Comparison of ENCODE assay signal across 24 cellular contexts in genomic region chr3:172697558-172697957, GRCh38.
"Had no signal": no experiment of that assay in that cellular context is flagged by ENCODE, and none has a peak within 500 bp of the region (broad histone marks: within the 10 kb centered on the region; RNA-seq: fewer than 3 reads in every experiment).

No MANE protein-coding gene starts in this region.

- DNase-seq: activated CD4-positive, alpha-beta memory T cell treated with anti-CD3 and anti-CD28 coated beads for 36 hours; activated CD4-positive, alpha-beta T cell treated with anti-CD3 and anti-CD28 coated beads, Interleukin-2, amount 10 ng/mL, durations not matched to agents 7 days and 5 days; activated CD4-positive, CD25-positive, alpha-beta regulatory T cell; activated CD8-positive, alpha-beta memory T cell treated with anti-CD3 and anti-CD28 coated beads for 24 hours; activated effector memory CD4-positive, alpha-beta T cell treated with anti-CD3 and anti-CD28 coated beads, Interleukin-2, amount 50 U/mL, for 16 hours; activated naive CD4-positive, alpha-beta T cell treated with anti-CD3 and anti-CD28 coated beads for 36 hours; activated T-cell treated with anti-CD3 and anti-CD28 coated beads, Interleukin-2, amount 50 U/mL, for 4 hours; MG63; NCI-H1105; NCI-H1436; NCI-H1694 treated with DMSO at 0.1 percent for 48 hours; NCI-H2029 treated with DMSO at 0.1 percent for 48 hours; NCI-H345; NCI-H510A; NCI-H526 treated with DMSO at 0.1 percent for 48 hours; NCI-H82; OCI-M1; RPMI8226; SJCRH30; SK-N-SH; T-helper 1 cell had no signal

- H3K36me3 ChIP-seq: SJCRH30 had no signal

- ATAC-seq: activated T-cell treated with anti-CD3 and anti-CD28 coated beads, Interleukin-2, amount 50 U/mL, for 4 hours; Panc1; Right ventricle myocardium inferior had no signal

- H3K4me1 ChIP-seq: SJCRH30 had no signal

- H3K27ac ChIP-seq: SJCRH30, VCaP had no signal

- H3K4me3 ChIP-seq: MG63, SJCRH30 had no signal

- H3K9me3 ChIP-seq: MG63, SJCRH30, SK-N-SH had no signal

- H3K27me3 ChIP-seq: MG63, SJCRH30 had no signal
